In genomic region chr1:15691434-15692032, GRCh38 we compare ENCODE assay signal across 16 cellular contexts. TPM values are rescaled to one million over a fixed set of nuclear protein-coding genes. Genes with fewer than 3 reads are reported as not detected.
DNase-seq lines count a peak whose midpoint lies in the region; ATAC-seq and TF ChIP-seq lines count a peak whose summit lies in the region.
"Had no signal": no experiment of that assay in that cellular context is flagged by ENCODE, and none has a peak within 500 bp of the region (broad histone marks: within the 10 kb centered on the region; RNA-seq: fewer than 3 reads in every experiment).

No MANE protein-coding gene starts in this region.

- CTCF ChIA-PET in activated CD8-positive, alpha-beta T cell treated with anti-CD3 and anti-CD28 coated beads for 36 hours (lab: Charles Lee) = no interaction called here
- CTCF ChIA-PET in activated CD8-positive, alpha-beta T cell treated with anti-CD3 and anti-CD28 coated beads, Interleukin-2, amount 10 ng/mL, durations not matched to agents 7 days and 5 days (lab: Charles Lee) = no interaction called here

- DNase-seq in activated CD8-positive, alpha-beta T cell treated with anti-CD3 and anti-CD28 coated beads for 36 hours = no peak
- no peak for DNase-seq in activated CD8-positive, alpha-beta T cell treated with anti-CD3 and anti-CD28 coated beads, Interleukin-2, amount 10 ng/mL, durations not matched to agents 7 days and 5 days
- DNase-seq in naive thymus-derived CD8-positive, alpha-beta T cell = no peak
- no peak for DNase-seq in upper lobe of right lung
- DNase-seq in COR-L47 (lab: John Stamatoyannopoulos, UW) = no peak
- no peak for DNase-seq in KBM-7
- DNase-seq: activated CD4-positive, alpha-beta T cell treated with anti-CD3 and anti-CD28 coated beads for 36 hours; activated effector memory CD4-positive, alpha-beta T cell treated with anti-CD3 and anti-CD28 coated beads, Interleukin-2, amount 50 U/mL, for 16 hours; PC-3; T-helper 1 cell had no signal

- no peak overlapping the region for H3K4me3 Mint-ChIP-seq in activated CD8-positive, alpha-beta T cell treated with anti-CD3 and anti-CD28 coated beads for 36 hours
- no peak overlapping the region for H3K4me3 Mint-ChIP-seq in activated CD8-positive, alpha-beta T cell treated with anti-CD3 and anti-CD28 coated beads, Interleukin-2, amount 10 ng/mL, durations not matched to agents 7 days and 5 days
- no peak overlapping the region for H3K4me3 Mint-ChIP-seq in naive thymus-derived CD8-positive, alpha-beta T cell
- H3K4me3 Mint-ChIP-seq: activated CD4-positive, alpha-beta T cell treated with anti-CD3 and anti-CD28 coated beads for 36 hours had no signal

- peaks cover 0 to 12% of the 10 kb centered on the region in 2 donors for H3K36me3 ChIP-seq in gastroesophageal sphincter
- H3K36me3 ChIP-seq in upper lobe of right lung = peaks cover 3% of the 10 kb centered on the region

- H3K9me3 ChIP-seq in gastroesophageal sphincter (no peaks in the 10 kb centered on the region), upper lobe of right lung (no peaks in the 10 kb centered on the region)

- H3K27me3 Mint-ChIP-seq in activated CD8-positive, alpha-beta T cell treated with anti-CD3 and anti-CD28 coated beads for 36 hours = no peaks in the 10 kb centered on the region
- H3K27me3 Mint-ChIP-seq in activated CD8-positive, alpha-beta T cell treated with anti-CD3 and anti-CD28 coated beads, Interleukin-2, amount 10 ng/mL, durations not matched to agents 7 days and 5 days (ENCODE audit: low read depth) = no peaks in the 10 kb centered on the region
- no peaks in the 10 kb centered on the region for H3K27me3 Mint-ChIP-seq in naive thymus-derived CD8-positive, alpha-beta T cell
- H3K27me3 Mint-ChIP-seq: activated CD4-positive, alpha-beta T cell treated with anti-CD3 and anti-CD28 coated beads for 36 hours had no signal

- TF ChIP-seq EP300 in gastroesophageal sphincter (IDR thresholded peaks at IDR 0.05) = no peak

- H3K36me3 Mint-ChIP-seq in activated CD8-positive, alpha-beta T cell treated with anti-CD3 and anti-CD28 coated beads for 36 hours (ENCODE audit: low read depth) = peaks cover 17% of the 10 kb centered on the region
- peaks cover 30% of the 10 kb centered on the region for H3K36me3 Mint-ChIP-seq in activated CD8-positive, alpha-beta T cell treated with anti-CD3 and anti-CD28 coated beads, Interleukin-2, amount 10 ng/mL, durations not matched to agents 7 days and 5 days (ENCODE audit: low read depth)
- peaks cover 0 to 3% (median 1%) of the 10 kb centered on the region in 3 donors for H3K36me3 Mint-ChIP-seq in naive thymus-derived CD8-positive, alpha-beta T cell

- H3K4me3 ChIP-seq in gastroesophageal sphincter (no peak overlapping the region), upper lobe of right lung (no peak overlapping the region)
- H3K4me3 ChIP-seq: skin epidermis had no signal

- H3K9me3 Mint-ChIP-seq in activated CD8-positive, alpha-beta T cell treated with anti-CD3 and anti-CD28 coated beads for 36 hours = peaks cover 6% of the 10 kb centered on the region
- no peaks in the 10 kb centered on the region for H3K9me3 Mint-ChIP-seq in activated CD8-positive, alpha-beta T cell treated with anti-CD3 and anti-CD28 coated beads, Interleukin-2, amount 10 ng/mL, durations not matched to agents 7 days and 5 days (ENCODE audit: insufficient read depth)
- H3K9me3 Mint-ChIP-seq in naive thymus-derived CD8-positive, alpha-beta T cell = no peaks in the 10 kb centered on the region

- no peak for ATAC-seq in activated CD8-positive, alpha-beta T cell treated with anti-CD3 and anti-CD28 coated beads for 36 hours
- ATAC-seq in activated CD8-positive, alpha-beta T cell treated with anti-CD3 and anti-CD28 coated beads, Interleukin-2, amount 10 ng/mL, durations not matched to agents 7 days and 5 days = no peak
- ATAC-seq in gastroesophageal sphincter = peak; percentile 75
- ATAC-seq in naive thymus-derived CD8-positive, alpha-beta T cell = no peak
- peak; percentile 25 for ATAC-seq in upper lobe of right lung
- no peak for ATAC-seq in GM18907 (IDR thresholded peaks at IDR 0.05; ENCODE audit: unreplicated experiment)
- ATAC-seq: activated CD4-positive, alpha-beta T cell treated with anti-CD3 and anti-CD28 coated beads for 36 hours; PC-3 had no signal

- TF ChIP-seq POLR2A in gastroesophageal sphincter (IDR thresholded peaks at IDR 0.05) = no peak

- H3K4me1 ChIP-seq in gastroesophageal sphincter (peaks cover 0 to 72% (median 17%) of the 10 kb centered on the region in 3 donors), upper lobe of right lung (peaks cover 32% of the 10 kb centered on the region)

- intact Hi-C loops in activated CD8-positive, alpha-beta T cell treated with anti-CD3 and anti-CD28 coated beads for 36 hours (cut with micrococcal nuclease) = no loop called here
- intact Hi-C loops in upper lobe of right lung (cut with DNase I) = no loop called here

- 11 to 20% methylated on average over 5 to 8 of the region's 11 CpGs for WGBS in gastroesophageal sphincter (ENCODE audit: low coverage in 1 of 2), 2 donors

- peak overlapping the region; percentile 20 for H3K27ac Mint-ChIP-seq in activated CD8-positive, alpha-beta T cell treated with anti-CD3 and anti-CD28 coated beads for 36 hours
- H3K27ac Mint-ChIP-seq in activated CD8-positive, alpha-beta T cell treated with anti-CD3 and anti-CD28 coated beads, Interleukin-2, amount 10 ng/mL, durations not matched to agents 7 days and 5 days = no peak overlapping the region
- H3K27ac Mint-ChIP-seq in naive thymus-derived CD8-positive, alpha-beta T cell = peak overlapping the region in 7 of 10 donors; percentile 6 to 79 (median 59)
- H3K27ac Mint-ChIP-seq: activated CD4-positive, alpha-beta T cell treated with anti-CD3 and anti-CD28 coated beads for 36 hours had no signal

- H3K27me3 ChIP-seq in gastroesophageal sphincter (no peaks in the 10 kb centered on the region), upper lobe of right lung (no peaks in the 10 kb centered on the region)

- TF ChIP-seq CTCF in activated CD8-positive, alpha-beta T cell treated with anti-CD3 and anti-CD28 coated beads for 36 hours (IDR thresholded peaks at IDR 0.05) = no peak
- peak in 1 of 4 experiments; percentile 34 for TF ChIP-seq CTCF in gastroesophageal sphincter (IDR thresholded peaks at IDR 0.05)
- TF ChIP-seq CTCF in upper lobe of right lung (IDR thresholded peaks at IDR 0.05) = no peak

- H3K27ac ChIP-seq in gastroesophageal sphincter (peak overlapping the region in 3 of 4 donors; percentile 22 to 48 (median 27)), upper lobe of right lung (no peak overlapping the region)

- POLR2A ChIA-PET in activated CD8-positive, alpha-beta T cell treated with anti-CD3 and anti-CD28 coated beads for 36 hours (lab: Charles Lee) = interaction anchor here (0.7 to 1.0 kb wide), 2 partner anchors 11 to 108 kb away, joined by 3 to 4 read pairs; no protein-coding TSS in a partner anchor
- POLR2A ChIA-PET in activated CD8-positive, alpha-beta T cell treated with anti-CD3 and anti-CD28 coated beads, Interleukin-2, amount 10 ng/mL, durations not matched to agents 7 days and 5 days (lab: Charles Lee) = no interaction called here
- POLR2A ChIA-PET in naive thymus-derived CD8-positive, alpha-beta T cell (lab: Charles Lee) = no interaction called here

- H3K4me1 Mint-ChIP-seq in activated CD8-positive, alpha-beta T cell treated with anti-CD3 and anti-CD28 coated beads for 36 hours (ENCODE audit: low read depth) = peaks cover 31% of the 10 kb centered on the region
- peaks cover 28% of the 10 kb centered on the region for H3K4me1 Mint-ChIP-seq in activated CD8-positive, alpha-beta T cell treated with anti-CD3 and anti-CD28 coated beads, Interleukin-2, amount 10 ng/mL, durations not matched to agents 7 days and 5 days (ENCODE audit: low read depth)
- H3K4me1 Mint-ChIP-seq in naive thymus-derived CD8-positive, alpha-beta T cell = peaks cover 17 to 66% (median 44%) of the 10 kb centered on the region in 4 donors

- in situ Hi-C loops in KBM-7 (cut with MboI; ENCODE audit: low pct_unique_long_range_greater_than_20kb, low sequenced_read_pairs) = no loop called here

RNA-seq across cellular contexts. Expression of gene PLEKHM2, which starts 7.4 kb away (rescaled TPM):
- 10 to 100 TPM; 41.5 to 42.9 TPM for total RNA-seq in activated CD8-positive, alpha-beta T cell treated with anti-CD3 and anti-CD28 coated beads for 36 hours
- 10 to 100 TPM; 51.0 to 52.6 TPM for total RNA-seq in activated CD8-positive, alpha-beta T cell treated with anti-CD3 and anti-CD28 coated beads, Interleukin-2, amount 10 ng/mL, durations not matched to agents 7 days and 5 days
- total RNA-seq in gastroesophageal sphincter = 10 to 100 TPM; 32.1 to 65.2 (median 41.8) TPM
- total RNA-seq in naive thymus-derived CD8-positive, alpha-beta T cell = 10 to 100 TPM; 60.3 to 66.7 TPM
- polyA plus RNA-seq in naive thymus-derived CD8-positive, alpha-beta T cell = 10 to 100 TPM in 1 of 3 donors, 1 to 10 TPM in 2; 5.4 to 13.8 (median 5.4) TPM
- 90.9 TPM for total RNA-seq in upper lobe of right lung

RNA-seq across cellular contexts. Expression of gene SLC25A34, which starts 44.5 kb away (rescaled TPM):
- under 1 TPM; 0.56 to 0.81 TPM for total RNA-seq in activated CD8-positive, alpha-beta T cell treated with anti-CD3 and anti-CD28 coated beads for 36 hours
- total RNA-seq in activated CD8-positive, alpha-beta T cell treated with anti-CD3 and anti-CD28 coated beads, Interleukin-2, amount 10 ng/mL, durations not matched to agents 7 days and 5 days = 1 to 10 TPM; 1.6 TPM
- total RNA-seq in gastroesophageal sphincter (1 to 10 TPM in 2 of 4 donors, under 1 TPM in 2; 0.10 to 2.0 (median 1.1) TPM), upper lobe of right lung (3.0 TPM)
- 1 to 10 TPM; 2.6 to 3.5 TPM for total RNA-seq in naive thymus-derived CD8-positive, alpha-beta T cell
- under 1 TPM; 0.09 to 0.30 (median 0.13) TPM for polyA plus RNA-seq in naive thymus-derived CD8-positive, alpha-beta T cell
- total RNA-seq: A172 had no signal

RNA-seq across cellular contexts. Expression of gene TMEM82, which starts 50.8 kb away (rescaled TPM):
- total RNA-seq in activated CD8-positive, alpha-beta T cell treated with anti-CD3 and anti-CD28 coated beads for 36 hours = not detected
- not detected for total RNA-seq in activated CD8-positive, alpha-beta T cell treated with anti-CD3 and anti-CD28 coated beads, Interleukin-2, amount 10 ng/mL, durations not matched to agents 7 days and 5 days
- not detected for total RNA-seq in gastroesophageal sphincter
- total RNA-seq in naive thymus-derived CD8-positive, alpha-beta T cell = not detected
- not detected for polyA plus RNA-seq in naive thymus-derived CD8-positive, alpha-beta T cell
- total RNA-seq in upper lobe of right lung = not detected
- total RNA-seq: A172; activated CD4-positive, alpha-beta T cell treated with anti-CD3 and anti-CD28 coated beads for 36 hours; PC-3; ureter had no signal
- polyA plus RNA-seq: esophagus had no signal

Comparison
In these comparisons a context has a peak if more than half of its experiments do, and no peak if none do; other contexts are left out.
1. ATAC-seq: peak in gastroesophageal sphincter (single experiment) and upper lobe of right lung (single experiment); none in activated CD8-positive, alpha-beta T cell treated with anti-CD3 and anti-CD28 coated beads for 36 hours (single experiment), activated CD8-positive, alpha-beta T cell treated with anti-CD3 and anti-CD28 coated beads, Interleukin-2, amount 10 ng/mL, durations not matched to agents 7 days and 5 days (single experiment), naive thymus-derived CD8-positive, alpha-beta T cell (0 of 2) and GM18907 (single experiment).